In genomic region chr5:83745821-83746220, GRCh38 we compare ENCODE assay signal across 20 cellular contexts. TPM values are rescaled to one million over a fixed set of nuclear protein-coding genes. Genes with fewer than 3 reads are reported as not detected.
DNase-seq lines count a peak whose midpoint lies in the region; ATAC-seq, FAIRE-seq and TF ChIP-seq lines count a peak whose summit lies in the region.
"Had no signal": no experiment of that assay in that cellular context is flagged by ENCODE, and none has a peak within 500 bp of the region (broad histone marks: within the 10 kb centered on the region; RNA-seq: fewer than 3 reads in every experiment).

No MANE protein-coding gene starts in this region.

- no peak for TF ChIP-seq CTCF in GM13976 (IDR thresholded peaks at IDR 0.05; ENCODE audit: borderline replicate concordance, control extremely low read depth, extremely low read depth, insufficient read depth, missing control alignments)

- WGBS in small intestine, 3 donors: 85 to 93% (median 90%) methylated on average over 2 of the region's 2 CpGs

- DNase-seq in ELR (ENCODE audit: low read depth) (peak; percentile 12), HS-5 (ENCODE audit: low read depth) (peak; percentile 30), iris pigment epithelial cell (ENCODE audit: low read depth) (peak; percentile 41), small intestine (no peak), GM13976 (ENCODE audit: low spot score) (no peak), GM19240 (ENCODE audit: insufficient read length, low spot score) (no peak), NCI-H526 treated with DMSO at 0.1 percent for 48 hours (lab: John Stamatoyannopoulos, UW) (no peak)
- DNase-seq: Caco-2; CD8-positive, alpha-beta memory T cell; DND-41; GOT3; H9; Kasumi-1; KBM-7 had no signal

- H3K27me3 ChIP-seq in small intestine (ENCODE audit: control insufficient read depth in 2 of 2, insufficient read depth in 2 of 2, low read length in 2 of 2): no peaks in the 10 kb centered on the region
- H3K27me3 ChIP-seq: BLaER1 had no signal

- H3K4me1 ChIP-seq in small intestine (ENCODE audit: control insufficient read depth in 2 of 2, insufficient read depth in 1 of 2, low read depth in 1 of 2, low read length in 1 of 2): no peaks in the 10 kb centered on the region
- H3K4me1 ChIP-seq: A549 had no signal

- in situ Hi-C loops in GM13976 (cut with MboI; ENCODE audit: low sequenced_read_pairs, unreplicated experiment): no loop called here

- no peaks in the 10 kb centered on the region for H3K36me3 ChIP-seq in small intestine (ENCODE audit: control insufficient read depth in 2 of 2, insufficient read depth in 2 of 2, low read length in 2 of 2)
- H3K36me3 ChIP-seq: BLaER1 had no signal

- no peak overlapping the region for H3K4me3 ChIP-seq in small intestine (ENCODE audit: low read depth in 1 of 2, low read length in 2 of 2)
- H3K4me3 ChIP-seq: A549, BLaER1 had no signal

- ATAC-seq in GM18502 (IDR thresholded peaks at IDR 0.05; ENCODE audit: poor library complexity, unreplicated experiment): no peak
- ATAC-seq: A549 had no signal

- peak; percentile 70 for FAIRE-seq in small intestine (lab: Jason Lieb, UNC)
- FAIRE-seq: G401.6, GM12892 had no signal

- H3K27ac ChIP-seq in small intestine (ENCODE audit: low read depth in 1 of 2, low read length in 1 of 2): no peak overlapping the region
- H3K27ac ChIP-seq: A549, BLaER1 had no signal

- H3K9me3 ChIP-seq in small intestine (ENCODE audit: control insufficient read depth, low read depth): no peaks in the 10 kb centered on the region
- H3K9me3 ChIP-seq: A549 had no signal

RNA-seq across cellular contexts. Expression of gene HAPLN1, which starts 25.2 kb away (rescaled TPM):
- polyA plus RNA-seq in small intestine: 1 to 10 TPM in 1 of 3 donors, under 1 TPM in 2; 0.07 to 1.4 (median 0.67) TPM
- polyA plus RNA-seq: A549; AG04450; CD8-positive, alpha-beta memory T cell had no signal

Comparison
In these comparisons a context has a peak if more than half of its experiments do, and no peak if none do; other contexts are left out.
1. DNase-seq: peak in ELR (single experiment), HS-5 (single experiment) and iris pigment epithelial cell (single experiment); none in small intestine (single experiment), GM13976 (single experiment), GM19240 (single experiment) and NCI-H526 treated with DMSO at 0.1 percent for 48 hours (single experiment).